In the genomic region with DNA sequence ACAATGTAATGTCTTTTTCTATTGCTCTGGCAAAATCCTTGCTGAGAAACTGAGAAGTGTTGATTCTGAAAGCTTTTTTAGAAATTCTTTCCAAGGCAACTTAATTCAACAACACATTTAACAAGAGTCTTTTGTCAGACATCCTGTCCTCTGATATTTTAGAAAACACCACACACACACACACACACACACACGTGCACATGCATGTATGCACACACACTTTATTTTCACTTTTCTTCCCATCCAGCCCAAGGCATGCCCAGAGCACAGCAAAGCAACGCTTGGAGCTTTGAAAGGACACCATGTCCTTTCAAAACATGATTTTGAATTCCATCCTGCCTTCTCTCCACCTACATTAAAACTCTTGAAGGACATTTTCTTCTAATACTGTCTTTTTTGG, we compare ENCODE assay signal across 1 cellular context.
TF ChIP-seq lines count a peak whose summit lies in the region.

No MANE protein-coding gene starts in this region.

TF ChIP-seq in GM23338, 12 proteins besides CTCF, POLR2A, EP300 and RAD21:
- TF ChIP-seq, protein P1, sequence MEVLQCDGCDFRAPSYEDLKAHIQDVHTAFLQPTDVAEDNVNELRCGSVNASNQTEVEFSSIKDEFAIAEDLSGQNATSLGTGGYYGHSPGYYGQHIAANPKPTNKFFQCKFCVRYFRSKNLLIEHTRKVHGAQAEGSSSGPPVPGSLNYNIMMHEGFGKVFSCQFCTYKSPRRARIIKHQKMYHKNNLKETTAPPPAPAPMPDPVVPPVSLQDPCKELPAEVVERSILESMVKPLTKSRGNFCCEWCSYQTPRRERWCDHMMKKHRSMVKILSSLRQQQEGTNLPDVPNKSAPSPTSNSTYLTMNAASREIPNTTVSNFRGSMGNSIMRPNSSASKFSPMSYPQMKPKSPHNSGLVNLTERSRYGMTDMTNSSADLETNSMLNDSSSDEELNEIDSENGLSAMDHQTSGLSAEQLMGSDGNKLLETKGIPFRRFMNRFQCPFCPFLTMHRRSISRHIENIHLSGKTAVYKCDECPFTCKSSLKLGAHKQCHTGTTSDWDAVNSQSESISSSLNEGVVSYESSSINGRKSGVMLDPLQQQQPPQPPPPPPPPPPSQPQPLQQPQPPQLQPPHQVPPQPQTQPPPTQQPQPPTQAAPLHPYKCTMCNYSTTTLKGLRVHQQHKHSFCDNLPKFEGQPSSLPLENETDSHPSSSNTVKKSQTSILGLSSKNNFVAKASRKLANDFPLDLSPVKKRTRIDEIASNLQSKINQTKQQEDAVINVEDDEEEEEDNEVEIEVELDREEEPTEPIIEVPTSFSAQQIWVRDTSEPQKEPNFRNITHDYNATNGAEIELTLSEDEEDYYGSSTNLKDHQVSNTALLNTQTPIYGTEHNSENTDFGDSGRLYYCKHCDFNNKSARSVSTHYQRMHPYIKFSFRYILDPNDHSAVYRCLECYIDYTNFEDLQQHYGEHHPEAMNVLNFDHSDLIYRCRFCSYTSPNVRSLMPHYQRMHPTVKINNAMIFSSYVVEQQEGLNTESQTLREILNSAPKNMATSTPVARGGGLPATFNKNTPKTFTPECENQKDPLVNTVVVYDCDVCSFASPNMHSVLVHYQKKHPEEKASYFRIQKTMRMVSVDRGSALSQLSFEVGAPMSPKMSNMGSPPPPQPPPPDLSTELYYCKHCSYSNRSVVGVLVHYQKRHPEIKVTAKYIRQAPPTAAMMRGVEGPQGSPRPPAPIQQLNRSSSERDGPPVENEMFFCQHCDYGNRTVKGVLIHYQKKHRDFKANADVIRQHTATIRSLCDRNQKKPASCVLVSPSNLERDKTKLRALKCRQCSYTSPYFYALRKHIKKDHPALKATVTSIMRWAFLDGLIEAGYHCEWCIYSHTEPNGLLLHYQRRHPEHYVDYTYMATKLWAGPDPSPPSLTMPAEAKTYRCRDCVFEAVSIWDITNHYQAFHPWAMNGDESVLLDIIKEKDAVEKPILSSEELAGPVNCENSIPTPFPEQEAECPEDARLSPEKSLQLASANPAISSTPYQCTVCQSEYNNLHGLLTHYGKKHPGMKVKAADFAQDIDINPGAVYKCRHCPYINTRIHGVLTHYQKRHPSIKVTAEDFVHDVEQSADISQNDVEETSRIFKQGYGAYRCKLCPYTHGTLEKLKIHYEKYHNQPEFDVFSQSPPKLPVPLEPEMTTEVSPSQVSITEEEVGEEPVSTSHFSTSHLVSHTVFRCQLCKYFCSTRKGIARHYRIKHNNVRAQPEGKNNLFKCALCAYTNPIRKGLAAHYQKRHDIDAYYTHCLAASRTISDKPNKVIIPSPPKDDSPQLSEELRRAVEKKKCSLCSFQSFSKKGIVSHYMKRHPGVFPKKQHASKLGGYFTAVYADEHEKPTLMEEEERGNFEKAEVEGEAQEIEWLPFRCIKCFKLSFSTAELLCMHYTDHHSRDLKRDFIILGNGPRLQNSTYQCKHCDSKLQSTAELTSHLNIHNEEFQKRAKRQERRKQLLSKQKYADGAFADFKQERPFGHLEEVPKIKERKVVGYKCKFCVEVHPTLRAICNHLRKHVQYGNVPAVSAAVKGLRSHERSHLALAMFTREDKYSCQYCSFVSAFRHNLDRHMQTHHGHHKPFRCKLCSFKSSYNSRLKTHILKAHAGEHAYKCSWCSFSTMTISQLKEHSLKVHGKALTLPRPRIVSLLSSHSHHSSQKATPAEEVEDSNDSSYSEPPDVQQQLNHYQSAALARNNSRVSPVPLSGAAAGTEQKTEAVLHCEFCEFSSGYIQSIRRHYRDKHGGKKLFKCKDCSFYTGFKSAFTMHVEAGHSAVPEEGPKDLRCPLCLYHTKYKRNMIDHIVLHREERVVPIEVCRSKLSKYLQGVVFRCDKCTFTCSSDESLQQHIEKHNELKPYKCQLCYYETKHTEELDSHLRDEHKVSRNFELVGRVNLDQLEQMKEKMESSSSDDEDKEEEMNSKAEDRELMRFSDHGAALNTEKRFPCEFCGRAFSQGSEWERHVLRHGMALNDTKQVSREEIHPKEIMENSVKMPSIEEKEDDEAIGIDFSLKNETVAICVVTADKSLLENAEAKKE (CRISPR knock-in tag; IDR thresholded peaks at IDR 0.05) = no peak
- TF ChIP-seq POLR2AphosphoS5 (IDR thresholded peaks at IDR 0.05; ENCODE audit: low read depth) (no peak), EZH2 (IDR thresholded peaks at IDR 0.05; ENCODE audit: low read depth, unreplicated experiment) (no peak), CREB1 (CRISPR knock-in tag; IDR thresholded peaks at IDR 0.05; ENCODE audit: low read depth) (no peak), ZNF331 (CRISPR knock-in tag; IDR thresholded peaks at IDR 0.05; ENCODE audit: low read depth) (no peak)
